Comparison of ENCODE assay signal across 14 cellular contexts in the genomic region with DNA sequence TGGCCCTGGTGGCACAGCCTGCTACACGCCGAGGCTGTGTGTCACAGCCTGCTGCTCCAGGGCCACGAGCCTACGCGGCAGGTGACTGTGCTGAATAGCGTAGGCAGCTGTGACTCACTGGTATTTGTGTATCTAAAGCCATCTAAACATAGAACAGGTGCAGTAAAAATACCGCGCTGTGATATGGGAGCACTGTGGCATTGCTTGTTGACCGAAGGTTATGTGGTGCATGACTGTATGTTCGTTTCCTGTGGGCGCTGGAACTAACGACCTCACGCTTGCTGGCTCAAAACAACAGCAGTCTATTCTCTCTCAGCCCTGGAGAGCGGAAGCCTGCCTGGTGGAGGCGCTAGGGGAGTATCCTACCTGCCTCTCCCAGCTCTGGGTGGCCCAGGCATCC. TPM values are rescaled to one million over a fixed set of nuclear protein-coding genes. Genes with fewer than 3 reads are reported as not detected.
DNase-seq lines count a peak whose midpoint lies in the region; ATAC-seq and TF ChIP-seq lines count a peak whose summit lies in the region.
"Not testable (repeated sequence)": the region's sequence is repeated elsewhere in the genome, so short reads cannot be mapped to it uniquely, and the experiment has no call there.
"Had no signal": no experiment of that assay in that cellular context is flagged by ENCODE, and none has a peak within 500 bp of the region (broad histone marks: within the 10 kb centered on the region; RNA-seq: fewer than 3 reads in every experiment).

No MANE protein-coding gene starts in this region.

- not testable (repeated sequence) for DNase-seq in activated naive CD8-positive, alpha-beta T cell treated with anti-CD3 and anti-CD28 coated beads, Interleukin-2, amount 50 U/mL, for 24 hours; natural killer cell

- not testable (repeated sequence) for H3K36me3 Mint-ChIP-seq in activated naive CD8-positive, alpha-beta T cell treated with anti-CD3 and anti-CD28 coated beads, Interleukin-2, amount 50 U/mL, for 24 hours (ENCODE audit: low read depth); natural killer cell

- not testable (repeated sequence) for H3K4me3 Mint-ChIP-seq in activated naive CD8-positive, alpha-beta T cell treated with anti-CD3 and anti-CD28 coated beads, Interleukin-2, amount 50 U/mL, for 24 hours; natural killer cell

- TF ChIP-seq CTCF in natural killer cell (IDR thresholded peaks at IDR 0.05): not testable (repeated sequence)

- H3K27me3 Mint-ChIP-seq in activated naive CD8-positive, alpha-beta T cell treated with anti-CD3 and anti-CD28 coated beads, Interleukin-2, amount 50 U/mL, for 24 hours; natural killer cell (ENCODE audit: low read depth in 2 of 2): not testable (repeated sequence)

- intact Hi-C loops in natural killer cell (cut with micrococcal nuclease): not testable (repeated sequence)

- H3K27ac Mint-ChIP-seq in activated naive CD8-positive, alpha-beta T cell treated with anti-CD3 and anti-CD28 coated beads, Interleukin-2, amount 50 U/mL, for 24 hours; natural killer cell: not testable (repeated sequence)

- H3K4me1 Mint-ChIP-seq in activated naive CD8-positive, alpha-beta T cell treated with anti-CD3 and anti-CD28 coated beads, Interleukin-2, amount 50 U/mL, for 24 hours; natural killer cell: not testable (repeated sequence)

- H3K9me3 Mint-ChIP-seq in activated naive CD8-positive, alpha-beta T cell treated with anti-CD3 and anti-CD28 coated beads, Interleukin-2, amount 50 U/mL, for 24 hours; natural killer cell: not testable (repeated sequence)

- ATAC-seq in GM18498 (IDR thresholded peaks at IDR 0.05; ENCODE audit: unreplicated experiment) (peak; percentile 49), GM19035 (IDR thresholded peaks at IDR 0.05; ENCODE audit: unreplicated experiment) (peak; percentile 49), GM21515 (IDR thresholded peaks at IDR 0.05; ENCODE audit: unreplicated experiment) (peak; percentile 45), HG02798 (IDR thresholded peaks at IDR 0.05; ENCODE audit: poor library complexity, unreplicated experiment) (peak; percentile 61), HG03135 (IDR thresholded peaks at IDR 0.05; ENCODE audit: unreplicated experiment) (peak; percentile 50), HG03575 (IDR thresholded peaks at IDR 0.05; ENCODE audit: extremely low read depth, insufficient number of reproducible peaks, low FRiP score, unreplicated experiment) (peak; percentile 45), natural killer cell (peak; percentile 74 to 78 (median 77))
- peak; percentile 80 for ATAC-seq in activated naive CD8-positive, alpha-beta T cell treated with anti-CD3 and anti-CD28 coated beads, Interleukin-2, amount 50 U/mL, for 24 hours

RNA-seq across cellular contexts. Expression of gene ICOSLG, which starts 3.2 kb away (rescaled TPM):
- total RNA-seq in natural killer cell: 1 to 10 TPM; 1.7 to 4.5 (median 2.9) TPM

RNA-seq across cellular contexts. Expression of gene DNMT3L, which starts 17.7 kb away (rescaled TPM):
- not detected for total RNA-seq in natural killer cell
- total RNA-seq: CD4-positive, alpha-beta memory T cell; dermis blood vessel endothelial cell; left ventricle myocardium inferior; osteocyte; temporal lobe had no signal

RNA-seq across cellular contexts. Expression of gene AIRE, which starts 41.7 kb away (rescaled TPM):
- total RNA-seq in natural killer cell: not detected
- total RNA-seq: CD4-positive, alpha-beta memory T cell; dermis blood vessel endothelial cell; left ventricle myocardium inferior; osteocyte; RPMI7951 had no signal

RNA-seq across cellular contexts. Expression of gene PFKL, which starts 55.9 kb away (rescaled TPM):
- 10 to 100 TPM; 89.7 to 91.3 (median 89.9) TPM for total RNA-seq in natural killer cell
